Comparison of ENCODE assay signal across 24 cellular contexts in the genomic region with DNA sequence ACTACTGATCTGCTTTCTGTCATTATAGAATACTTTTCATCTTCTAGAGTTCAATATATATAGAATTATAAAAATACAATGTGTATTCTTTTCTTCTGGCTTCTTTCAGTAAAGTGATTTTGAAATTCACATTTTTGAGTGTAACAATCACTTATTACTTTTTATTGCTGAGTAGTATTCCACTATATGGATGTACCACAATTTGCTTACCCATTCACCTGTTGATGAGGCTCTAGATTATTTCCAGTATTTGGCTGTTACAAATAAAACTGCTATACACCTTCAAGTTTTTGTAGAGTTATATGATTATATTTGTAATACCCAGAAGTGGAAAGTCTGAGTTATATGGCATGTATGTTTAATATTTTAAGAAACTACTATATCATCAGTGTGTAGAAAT.
"Had no signal": no experiment of that assay in that cellular context is flagged by ENCODE, and none has a peak within 500 bp of the region (broad histone marks: within the 10 kb centered on the region; RNA-seq: fewer than 3 reads in every experiment).

No MANE protein-coding gene starts in this region.

- H3K27ac ChIP-seq: colonic mucosa, coronary artery, dorsolateral prefrontal cortex, epithelial cell of prostate, esophagus muscularis mucosa, esophagus squamous epithelium, foreskin keratinocyte, gastrocnemius medialis, gastroesophageal sphincter, heart left ventricle, heart right ventricle had no signal

- H3K36me3 ChIP-seq: colonic mucosa, esophagus muscularis mucosa, esophagus squamous epithelium, gastrocnemius medialis, gastroesophageal sphincter, heart left ventricle, heart right ventricle had no signal

- H3K9me3 ChIP-seq: colonic mucosa, esophagus muscularis mucosa, esophagus squamous epithelium, gastrocnemius medialis, gastroesophageal sphincter had no signal

- ATAC-seq: effector memory CD8-positive, alpha-beta T cell; esophagus mucosa; foreskin keratinocyte; gastrocnemius medialis; gastroesophageal sphincter; heart left ventricle; heart right ventricle had no signal

- H3K27me3 ChIP-seq: colonic mucosa, esophagus muscularis mucosa, esophagus squamous epithelium, foreskin keratinocyte, gastrocnemius medialis, gastroesophageal sphincter, heart left ventricle, heart right ventricle had no signal

- DNase-seq: colonic mucosa; cortex of kidney; dermis blood vessel endothelial cell; dorsolateral prefrontal cortex; effector CD4-positive, alpha-beta T cell; effector CD8-positive, alpha-beta T cell; effector memory CD4-positive, alpha-beta T cell; effector memory CD8-positive, alpha-beta T cell; endodermal cell; erythroblast; esophagus squamous epithelium; foreskin fibroblast; foreskin keratinocyte; foreskin melanocyte; gastrocnemius medialis; glutamatergic neuron; head of caudate nucleus; heart left ventricle; heart right ventricle had no signal

- H3K4me1 ChIP-seq: colonic mucosa, esophagus muscularis mucosa, esophagus squamous epithelium, foreskin keratinocyte, gastrocnemius medialis, gastroesophageal sphincter, heart right ventricle had no signal

- H3K4me3 ChIP-seq: colonic mucosa, coronary artery, dorsolateral prefrontal cortex, esophagus muscularis mucosa, esophagus squamous epithelium, gastrocnemius medialis, gastroesophageal sphincter, heart left ventricle, heart right ventricle had no signal
